In genomic region chr3:10320320-10320677, GRCh38 we compare ENCODE assay signal across 8 cellular contexts. TPM values are rescaled to one million over a fixed set of nuclear protein-coding genes. Genes with fewer than 3 reads are reported as not detected.
DNase-seq lines count a peak whose midpoint lies in the region; ATAC-seq lines count a peak whose summit lies in the region.

No MANE protein-coding gene starts in this region.

- H3K4me2 ChIP-seq in BLaER1 treated with 17β-estradiol and CSF1 and Interleukin-3, amounts not matched to agents 10 nM and 100 nM = peak overlapping the region; percentile 80 to 99 (median 97)

- H4K20me1 ChIP-seq in BLaER1 treated with 17β-estradiol and CSF1 and Interleukin-3, amounts not matched to agents 10 nM and 100 nM = peaks cover 6 to 48% (median 39%) of the 10 kb centered on the region in 11 experiments; a peak in 20 of 22 replicates

- peak overlapping the region; percentile 81 to 100 (median 96) for H3K4me3 ChIP-seq in BLaER1 treated with 17β-estradiol and CSF1 and Interleukin-3, amounts not matched to agents 10 nM and 100 nM
- H3K4me3 ChIP-seq in duodenal mucosa (ENCODE audit: low read depth in 1 of 2, low read length in 2 of 2) = peak overlapping the region; percentile 100

- peaks cover 11 to 18% (median 16%) of the 10 kb centered on the region in 3 donors for H3K4me1 Mint-ChIP-seq in IgD-negative memory B cell
- H3K4me1 Mint-ChIP-seq in natural killer cell treated with Interleukin-12 subunit alpha and Interleukin-12 subunit beta and Interleukin-15 and Interleukin-18, amount 100 ng/mL, for 72 hours (ENCODE audit: low read depth in 2 of 2) = peaks cover 9 to 27% of the 10 kb centered on the region in 2 donors

- H3K27ac ChIP-seq in BLaER1 treated with 17β-estradiol and CSF1 and Interleukin-3, amounts not matched to agents 10 nM and 100 nM = peak overlapping the region; percentile 84 to 93 (median 91)
- peak overlapping the region; percentile 80 for H3K27ac ChIP-seq in duodenal mucosa (ENCODE audit: low read depth, low read length)

- H3K27ac Mint-ChIP-seq in IgD-negative memory B cell = peak overlapping the region; percentile 82 to 96 (median 90)
- peak overlapping the region; percentile 78 to 88 for H3K27ac Mint-ChIP-seq in natural killer cell treated with Interleukin-12 subunit alpha and Interleukin-12 subunit beta and Interleukin-15 and Interleukin-18, amount 100 ng/mL, for 72 hours

- no peaks in the 10 kb centered on the region for H3K9me3 ChIP-seq in BLaER1 treated with 17β-estradiol and CSF1 and Interleukin-3, amounts not matched to agents 10 nM and 100 nM (replicated peaks in 1 of 11)
- no peaks in the 10 kb centered on the region for H3K9me3 ChIP-seq in duodenal mucosa (ENCODE audit: control insufficient read depth in 1 of 2, low read length in 2 of 2)

- peak overlapping the region; percentile 91 to 96 (median 95) for H3K4me3 Mint-ChIP-seq in IgD-negative memory B cell
- H3K4me3 Mint-ChIP-seq in natural killer cell treated with Interleukin-12 subunit alpha and Interleukin-12 subunit beta and Interleukin-15 and Interleukin-18, amount 100 ng/mL, for 72 hours = peak overlapping the region; percentile 88

- H3K9ac ChIP-seq in BLaER1 treated with 17β-estradiol and CSF1 and Interleukin-3, amounts not matched to agents 10 nM and 100 nM = peak overlapping the region; percentile 89 to 98 (median 96)
- H3K9ac ChIP-seq in duodenal mucosa (ENCODE audit: low read depth in 1 of 2, low read length in 2 of 2) = peak overlapping the region; percentile 96 to 99

- peaks cover 34 to 41% (median 40%) of the 10 kb centered on the region in 11 experiments for H3K36me3 ChIP-seq in BLaER1 treated with 17β-estradiol and CSF1 and Interleukin-3, amounts not matched to agents 10 nM and 100 nM
- H3K36me3 ChIP-seq in duodenal mucosa (ENCODE audit: control insufficient read depth in 1 of 2, insufficient read depth in 2 of 2, low read length in 2 of 2) = peaks cover 27 to 33% of the 10 kb centered on the region in 2 donors

- no peaks in the 10 kb centered on the region for H3K27me3 ChIP-seq in BLaER1 treated with 17β-estradiol and CSF1 and Interleukin-3, amounts not matched to agents 10 nM and 100 nM
- H3K27me3 ChIP-seq in duodenal mucosa (ENCODE audit: control insufficient read depth in 1 of 2, insufficient read depth in 2 of 2, low read length in 2 of 2) = no peaks in the 10 kb centered on the region

- peaks cover 18 to 35% (median 31%) of the 10 kb centered on the region in 10 experiments for H3K4me1 ChIP-seq in BLaER1 treated with 17β-estradiol and CSF1 and Interleukin-3, amounts not matched to agents 10 nM and 100 nM
- peaks cover 27 to 39% of the 10 kb centered on the region in 2 donors for H3K4me1 ChIP-seq in duodenal mucosa (ENCODE audit: control insufficient read depth in 1 of 2, insufficient read depth in 2 of 2, low read length in 2 of 2)

- peaks cover 1% of the 10 kb centered on the region for H3K36me3 Mint-ChIP-seq in IgD-negative memory B cell
- H3K36me3 Mint-ChIP-seq in natural killer cell treated with Interleukin-12 subunit alpha and Interleukin-12 subunit beta and Interleukin-15 and Interleukin-18, amount 100 ng/mL, for 72 hours = no peaks in the 10 kb centered on the region

- ATAC-seq in natural killer cell treated with Interleukin-12 subunit alpha and Interleukin-12 subunit beta and Interleukin-15 and Interleukin-18, amount 100 ng/mL, for 72 hours = no peak

- no peaks in the 10 kb centered on the region for H3K27me3 Mint-ChIP-seq in IgD-negative memory B cell
- H3K27me3 Mint-ChIP-seq in natural killer cell treated with Interleukin-12 subunit alpha and Interleukin-12 subunit beta and Interleukin-15 and Interleukin-18, amount 100 ng/mL, for 72 hours = peaks cover 2 to 9% of the 10 kb centered on the region in 2 donors

- peak; percentile 25 for DNase-seq in natural killer cell treated with Interleukin-12 subunit alpha and Interleukin-12 subunit beta and Interleukin-15 and Interleukin-18, amount 100 ng/mL, for 72 hours (ENCODE audit: low spot score)
- DNase-seq in epidermal melanocyte (ENCODE audit: insufficient read length, low spot score) (no peak), NOMO-1 treated with DMSO at 0.1 percent for 48 hours (lab: John Stamatoyannopoulos, UW; ENCODE audit: unreplicated experiment) (no peak)
- DNase-seq in stimulated activated CD8-positive, alpha-beta memory T cell treated with anti-CD3 and anti-CD28 coated beads, Interleukin-4, amount 100 ng/mL, for 48 hours = no peak
- DNase-seq in activated CD4-positive, alpha-beta T cell treated with anti-CD3 and anti-CD28 coated beads, Interleukin-2, amount 50 U/mL, for 48 hours = no peak

- no peaks in the 10 kb centered on the region for H3K9me3 Mint-ChIP-seq in IgD-negative memory B cell
- no peaks in the 10 kb centered on the region for H3K9me3 Mint-ChIP-seq in natural killer cell treated with Interleukin-12 subunit alpha and Interleukin-12 subunit beta and Interleukin-15 and Interleukin-18, amount 100 ng/mL, for 72 hours

RNA-seq across cellular contexts. Expression of gene SEC13, which starts 0.6 kb away (rescaled TPM):
- polyA plus RNA-seq in IgD-negative memory B cell = 111 TPM
- total RNA-seq in natural killer cell treated with Interleukin-12 subunit alpha and Interleukin-12 subunit beta and Interleukin-15 and Interleukin-18, amount 100 ng/mL, for 72 hours = 100 to 1,000 TPM; 125 to 148 TPM

RNA-seq across cellular contexts. Expression of gene GHRL, which starts 27.6 kb away (rescaled TPM):
- 1.5 TPM for polyA plus RNA-seq in IgD-negative memory B cell
- under 1 TPM; 0.69 to 0.78 TPM for total RNA-seq in natural killer cell treated with Interleukin-12 subunit alpha and Interleukin-12 subunit beta and Interleukin-15 and Interleukin-18, amount 100 ng/mL, for 72 hours
